ENCODE assay signal across 1 cellular context in genomic region chr10:119268871-119269506, GRCh38.
A peak's percentile ranks its signal among the peaks of the same experiment; 100 is the strongest.
TF ChIP-seq lines count a peak whose summit lies in the region.

No MANE protein-coding gene starts in this region.

TF ChIP-seq in GM12878, 131 proteins besides CTCF, POLR2A, EP300 and RAD21 (continued from another document and continues in another):
- TF ChIP-seq ZNF592 (IDR thresholded peaks at IDR 0.05) (peak; percentile 20; the same call in 1 of the 2 replicates), SMARCA5 (IDR thresholded peaks at IDR 0.05) (0 out of 2 replicates have a peak, but pooled peaks have one; percentile 8), BCL11A (IDR thresholded peaks at IDR 0.05; ENCODE audit: low read depth, low read length) (0 out of 2 replicates have a peak, but pooled peaks have one; percentile 21), PRDM15 (CRISPR knock-in tag; IDR thresholded peaks at IDR 0.05) (no peak), POU2F2 (IDR thresholded peaks at IDR 0.05; ENCODE audit: borderline replicate concordance, low read depth, low read length) (peak; percentile 54; the same call in 1 of the 3 replicates), TBL1XR1 (IDR thresholded peaks at IDR 0.05; ENCODE audit: low read depth, low read length) (no peak; the same call in 1 of the 2 replicates), POLR2AphosphoS5 (IDR thresholded peaks at IDR 0.05; ENCODE audit: low read length) (0 out of 2 replicates have a peak, but pooled peaks have one; percentile 53), TCF7 (IDR thresholded peaks at IDR 0.05; ENCODE audit: borderline replicate concordance) (no peak), MTA3 (IDR thresholded peaks at IDR 0.05; ENCODE audit: borderline replicate concordance, low read length) (peak; percentile 79; the same call in 1 of the 2 replicates), CBX5 (IDR thresholded peaks at IDR 0.05; ENCODE audit: low read depth) (no peak), SP1 (IDR thresholded peaks at IDR 0.05; ENCODE audit: low read depth, low read length) (peak; percentile 10), MEF2A (IDR thresholded peaks at IDR 0.05; ENCODE audit: insufficient read depth, low read depth, low read length) (no peak), NRF1 (conservative IDR thresholded peaks at IDR 0.05; ENCODE audit: low read depth, low read length) (no peak), CEBPB (IDR thresholded peaks at IDR 0.05; ENCODE audit: borderline replicate concordance in 1 of 2, low read depth in 2 of 2, low read length in 2 of 2) (0 out of 4 replicates have a peak, but pooled peaks of 1 of the 2 experiments have one; percentile 21), BCLAF1 (IDR thresholded peaks at IDR 0.05) (no peak), ELK1 (IDR thresholded peaks at IDR 0.05; ENCODE audit: low read depth, low read length) (no peak), ZZZ3 (IDR thresholded peaks at IDR 0.05; ENCODE audit: control insufficient read depth, insufficient read length, low read depth) (no peak), PML (IDR thresholded peaks at IDR 0.05; ENCODE audit: low read length) (peak; percentile 67), MYC (IDR thresholded peaks at IDR 0.05; ENCODE audit: insufficient read depth, insufficient read length, insufficient replicate concordance, low read length, severe bottlenecking) (no peak), CHD2 (IDR thresholded peaks at IDR 0.05; ENCODE audit: borderline replicate concordance, low read depth, low read length) (peak; percentile 16; the same call in 1 of the 2 replicates), RUNX3 (IDR thresholded peaks at IDR 0.05; ENCODE audit: low read length) (peak; percentile 74), SIN3A (IDR thresholded peaks at IDR 0.05; ENCODE audit: low read depth, low read length) (no peak), IKZF2 (IDR thresholded peaks at IDR 0.05) (peak; percentile 67 to 70), CREM (IDR thresholded peaks at IDR 0.05; ENCODE audit: low read depth) (peak; percentile 75), POLR2AphosphoS2 (IDR thresholded peaks at IDR 0.05; ENCODE audit: low read depth, low read length) (no peak), MTA2 (IDR thresholded peaks at IDR 0.05; ENCODE audit: low read depth) (peak; percentile 33; the same call in 1 of the 2 replicates), EED (IDR thresholded peaks at IDR 0.05; ENCODE audit: low read depth) (peak; percentile 65), ZBTB40 (IDR thresholded peaks at IDR 0.05; ENCODE audit: borderline replicate concordance) (peak; percentile 33; the same call in 1 of the 2 replicates), RELB (IDR thresholded peaks at IDR 0.05; ENCODE audit: low read depth) (peak; percentile 91), TCF3 (IDR thresholded peaks at IDR 0.05; ENCODE audit: borderline replicate concordance, insufficient read depth, low read depth, low read length) (no peak; the same call in 1 of the 2 replicates), GABPA (IDR thresholded peaks at IDR 0.05; ENCODE audit: low read depth) (peak; percentile 74), ASH2L (IDR thresholded peaks at IDR 0.05; ENCODE audit: borderline replicate concordance, low read depth) (0 out of 2 replicates have a peak, but pooled peaks have one; percentile 33), SREBF1 (IDR thresholded peaks at IDR 0.05; ENCODE audit: low read length) (no peak), ZNF622 (IDR thresholded peaks at IDR 0.05) (no peak), CREB1 (IDR thresholded peaks at IDR 0.05; ENCODE audit: low read depth) (peak; percentile 76; the same call in 1 of the 2 replicates), HSF1 (IDR thresholded peaks at IDR 0.05; ENCODE audit: low read depth, low read length) (peak; percentile 91), YBX1 (IDR thresholded peaks at IDR 0.05) (no peak), ZBTB33 (IDR thresholded peaks at IDR 0.05) (no peak)
